ENCODE assay signal across 14 cellular contexts in the genomic region with DNA sequence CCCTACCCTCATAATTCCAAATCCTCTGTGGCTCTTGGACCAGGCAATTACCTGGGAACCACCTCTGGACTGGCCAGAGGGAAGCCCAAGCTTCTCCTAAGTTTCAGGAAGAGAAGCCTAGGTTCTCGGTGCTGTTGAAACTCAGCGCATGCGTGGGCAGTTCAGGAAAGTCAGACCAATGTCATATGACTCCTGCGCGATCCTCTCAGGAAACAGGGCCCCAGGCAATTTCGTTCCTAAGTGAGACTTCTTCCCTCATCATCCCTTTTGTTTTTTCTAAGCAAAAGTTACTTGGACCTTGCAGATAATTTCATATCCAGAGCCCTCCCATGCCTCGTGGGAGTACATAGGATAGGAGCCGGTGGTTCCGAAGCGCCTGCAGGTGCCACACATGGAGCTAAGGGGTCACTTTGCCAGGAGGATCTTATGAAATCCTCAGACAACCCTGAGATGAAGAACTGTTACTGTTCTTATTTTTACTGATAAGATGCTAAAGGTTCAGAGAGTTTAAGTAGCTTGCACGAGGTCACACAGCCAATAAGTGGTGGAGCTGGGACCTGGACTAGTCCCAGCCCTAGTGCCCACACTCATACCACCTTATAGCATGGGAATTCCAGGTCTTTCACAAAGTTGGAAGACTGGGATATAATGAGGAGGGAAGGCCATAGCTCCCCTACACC.
"Had no signal": no experiment of that assay in that cellular context is flagged by ENCODE, and none has a peak within 500 bp of the region (broad histone marks: within the 10 kb centered on the region; RNA-seq: fewer than 3 reads in every experiment).

No MANE protein-coding gene starts in this region.

- H3K27ac Mint-ChIP-seq: activated T-cell treated with anti-CD3 and anti-CD28 coated beads, Interleukin-2, amount 50 U/mL, for 72 hours; memory B cell; stimulated activated naive CD8-positive, alpha-beta T cell treated with anti-CD3 and anti-CD28 coated beads, Interleukin-15, Interleukin-2, amounts not matched to agents 100 ng/mL and 50 ng/mL, for 24 hours had no signal

- H3K27ac ChIP-seq: cardiac muscle cell, ovary had no signal

- H3K27me3 Mint-ChIP-seq: memory B cell had no signal

- ATAC-seq: activated T-cell treated with anti-CD3 and anti-CD28 coated beads, Interleukin-2, amount 50 U/mL, for 72 hours had no signal

- H3K9me3 ChIP-seq: ovary had no signal

- H3K9me3 Mint-ChIP-seq: stimulated activated naive CD8-positive, alpha-beta T cell treated with anti-CD3 and anti-CD28 coated beads, Interleukin-15, Interleukin-2, amounts not matched to agents 100 ng/mL and 50 ng/mL, for 24 hours had no signal

- H3K4me3 ChIP-seq: cardiac muscle cell, ovary had no signal

- DNase-seq: activated CD4-positive, alpha-beta T cell treated with anti-CD3 and anti-CD28 coated beads, Interleukin-2, amount 50 U/mL, for 4 hours; activated CD4-positive, CD25-positive, alpha-beta regulatory T cell treated with anti-CD3 and anti-CD28 coated beads, Interleukin-2, amount 50 U/mL, for 72 hours; activated naive CD4-positive, alpha-beta T cell; activated T-cell treated with anti-CD3 and anti-CD28 coated beads, Interleukin-2, amount 50 U/mL, for 72 hours; cortex of kidney; erythroblast; hippocampal formation; kidney glomerular epithelial cell; stimulated activated CD4-positive, alpha-beta T cell treated with anti-CD3 and anti-CD28 coated beads, Interleukin-4, amount 100 ng/mL, for 1 hour; stimulated activated CD8-positive, alpha-beta memory T cell treated with anti-CD3 and anti-CD28 coated beads, Interleukin-4, amount 100 ng/mL, for 48 hours had no signal

- H3K4me3 Mint-ChIP-seq: activated T-cell treated with anti-CD3 and anti-CD28 coated beads, Interleukin-2, amount 50 U/mL, for 72 hours; memory B cell; stimulated activated naive CD8-positive, alpha-beta T cell treated with anti-CD3 and anti-CD28 coated beads, Interleukin-15, Interleukin-2, amounts not matched to agents 100 ng/mL and 50 ng/mL, for 24 hours had no signal

- H3K36me3 ChIP-seq: cardiac muscle cell, ovary had no signal
